8 cellular contexts compared by ENCODE assay signal in the genomic region with DNA sequence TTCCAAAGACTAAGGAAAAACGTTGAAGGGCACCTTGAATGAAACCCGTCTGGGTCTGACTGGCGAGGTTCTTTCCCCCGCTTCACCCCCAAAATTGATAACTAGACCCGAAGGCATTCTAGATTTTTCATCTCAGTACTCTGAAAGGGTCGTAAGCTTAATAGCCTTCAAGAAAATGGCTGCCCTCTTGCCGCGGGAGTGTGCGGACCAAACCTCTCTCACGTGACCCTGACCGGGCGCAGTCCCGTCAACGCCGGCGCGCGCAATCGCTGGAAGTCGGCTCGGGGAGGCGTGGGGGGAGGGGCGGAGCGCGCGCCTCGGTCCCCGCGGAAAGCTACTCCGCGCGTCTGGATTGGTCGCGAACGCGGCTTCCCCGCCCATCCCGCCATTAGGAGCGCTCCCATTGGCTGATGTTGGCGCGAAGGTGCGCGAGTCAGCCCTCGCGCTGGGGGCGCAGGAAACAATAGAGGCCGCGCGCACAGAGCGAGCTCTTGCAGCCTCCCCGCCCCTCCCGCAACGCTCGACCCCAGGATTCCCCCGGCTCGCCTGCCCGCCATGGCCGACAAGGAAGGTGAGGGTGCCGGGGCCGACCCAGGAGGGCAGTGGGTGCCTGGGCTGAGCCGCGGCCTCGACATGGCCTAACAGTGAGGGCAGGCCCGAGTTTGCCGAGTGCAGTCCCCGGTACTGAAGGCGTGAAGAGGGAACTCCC. TPM values are rescaled to one million over a fixed set of nuclear protein-coding genes. Genes with fewer than 3 reads are reported as not detected.
A peak's percentile ranks its signal among the peaks of the same experiment; 100 is the strongest.
DNase-seq lines count a peak whose midpoint lies in the region; ATAC-seq, FAIRE-seq and TF ChIP-seq lines count a peak whose summit lies in the region.

A gene (plus strand): TSS at position 457 of the 709 bp plus-strand sequence. CDS start 99 bp downstream, at position 556.

- ATAC-seq in HG02852 (IDR thresholded peaks at IDR 0.05; ENCODE audit: unreplicated experiment) (peak; percentile 85), heart right ventricle (peak; percentile 96 to 98 (median 97)), upper lobe of right lung (peak; percentile 97)

- DNase-seq in GM12892 (ENCODE audit: insufficient read length): peak; percentile 93
- peak; percentile 94 for DNase-seq in NCI-H146 (lab: John Stamatoyannopoulos, UW)
- peak; percentile 96 to 99 (median 97) for DNase-seq in T-helper 1 cell
- DNase-seq in adrenal gland: peak; percentile 98 to 99 (median 98)
- DNase-seq in heart right ventricle: peak; percentile 97 to 99
- DNase-seq in posterior vena cava (ENCODE audit: low spot score): peak; percentile 99
- peak; percentile 99 for DNase-seq in upper lobe of right lung

- FAIRE-seq in GM12892 (lab: Jason Lieb, UNC): peak; percentile 93

- H3K27ac ChIP-seq in adrenal gland (peak within 1 kb of the TSS; percentile 92 to 99 (median 97)), heart right ventricle (peak within 1 kb of the TSS; percentile 93 to 100 (median 98)), upper lobe of right lung (peak within 1 kb of the TSS; percentile 98)

- TF ChIP-seq POLR2A in GM12892 (IDR thresholded peaks at IDR 0.05; ENCODE audit: low read depth, low read length) (peak; percentile 83), adrenal gland (IDR thresholded peaks at IDR 0.05) (peak; percentile 73 to 80)

- 0 to 1% (median 0%) methylated on average over 8 to 67 of the region's 67 CpGs for WGBS in adrenal gland, 4 donors
- 0 to 1% methylated on average over 67 of the region's 67 CpGs for WGBS in heart right ventricle, 2 donors

- peaks cover 33 to 58% of the 10 kb centered on the region in 2 donors for H3K4me1 ChIP-seq in adrenal gland (replicated peaks in 1 of 2)
- H3K4me1 ChIP-seq in heart right ventricle: peaks cover 3 to 65% (median 37%) of the 10 kb centered on the region in 9 donors
- peaks cover 38% of the 10 kb centered on the region for H3K4me1 ChIP-seq in upper lobe of right lung

- H3K36me3 ChIP-seq in adrenal gland (replicated peaks in 1 of 2): peaks cover 0 to 22% of the 10 kb centered on the region in 2 donors
- peaks cover 0 to 43% (median 18%) of the 10 kb centered on the region in 9 donors for H3K36me3 ChIP-seq in heart right ventricle
- peaks cover 32% of the 10 kb centered on the region for H3K36me3 ChIP-seq in upper lobe of right lung

- TF ChIP-seq CTCF in adrenal gland (IDR thresholded peaks at IDR 0.05): peak in 2 of 6 experiments; percentile 14 to 29
- TF ChIP-seq CTCF in heart right ventricle (IDR thresholded peaks at IDR 0.05): peak in 2 of 9 donors; percentile 4 to 36
- no peak for TF ChIP-seq CTCF in upper lobe of right lung (IDR thresholded peaks at IDR 0.05)

- H3K9me3 ChIP-seq in adrenal gland (replicated peaks in 1 of 3): no peaks in the 10 kb centered on the region
- no peaks in the 10 kb centered on the region for H3K9me3 ChIP-seq in heart right ventricle
- no peaks in the 10 kb centered on the region for H3K9me3 ChIP-seq in upper lobe of right lung

- H3K27me3 ChIP-seq in adrenal gland: no peaks in the 10 kb centered on the region
- H3K27me3 ChIP-seq in heart right ventricle: no peaks in the 10 kb centered on the region
- H3K27me3 ChIP-seq in upper lobe of right lung: no peaks in the 10 kb centered on the region

- H3K4me3 ChIP-seq in adrenal gland: peak within 1 kb of the TSS; percentile 62 to 81 (median 70)
- peak within 1 kb of the TSS; percentile 61 to 95 (median 79) for H3K4me3 ChIP-seq in heart right ventricle
- H3K4me3 ChIP-seq in upper lobe of right lung: peak within 1 kb of the TSS; percentile 86

- intact Hi-C loops in adrenal gland (cut with DNase I) (no loop called here), heart right ventricle (cut with DNase I) (loop anchor here in 1 of 10 donors (2.0 to 5.0 kb wide), 2 partner anchors 38 to 51 kb away; a partner anchor contains a TSS), posterior vena cava (cut with DNase I) (no loop called here), upper lobe of right lung (cut with DNase I) (no loop called here)

RNA-seq across cellular contexts. Expression of the gene that starts here (rescaled TPM):
- polyA plus RNA-seq in GM12892 (2012; ENCODE audit: missing spikeins): 258 TPM
- total RNA-seq in adrenal gland (100 to 1,000 TPM in 7 of 8 donors, 10 to 100 TPM in 1; 99.1 to 212 (median 160) TPM), heart right ventricle (100 to 1,000 TPM in 8 of 10 donors, 10 to 100 TPM in 2; 86.6 to 119 (median 110) TPM), posterior vena cava (100 to 1,000 TPM in 1 of 2 donors, 10 to 100 TPM in 1; 85.7 to 108 TPM), upper lobe of right lung (156 TPM)
- polyA plus RNA-seq in adrenal gland (100 to 1,000 TPM in 1 of 3 donors, 10 to 100 TPM in 2; 24.8 to 177 (median 35.0) TPM), heart right ventricle (10 to 100 TPM; 17.9 to 50.7 TPM)

Comparison
In these comparisons a context has a peak if more than half of its experiments do, and no peak if none do; other contexts are left out.
1. Peak in every context shown above with its lines: DNase-seq, ATAC-seq, H3K4me3 ChIP-seq and H3K27ac ChIP-seq.